In genomic region chr3:55128201-55128870, GRCh38 we compare ENCODE assay signal across 14 cellular contexts.
DNase-seq lines count a peak whose midpoint lies in the region; ATAC-seq and TF ChIP-seq lines count a peak whose summit lies in the region.
"Had no signal": no experiment of that assay in that cellular context is flagged by ENCODE, and none has a peak within 500 bp of the region (broad histone marks: within the 10 kb centered on the region; RNA-seq: fewer than 3 reads in every experiment).

No MANE protein-coding gene starts in this region.

- H3K79me2 ChIP-seq in osteoblast (ENCODE audit: insufficient read depth, low read length) (no peaks in the 10 kb centered on the region), OCI-LY7 (ENCODE audit: insufficient read depth, low read depth, low read length) (no peaks in the 10 kb centered on the region)

- no peaks in the 10 kb centered on the region for H3K4me1 Mint-ChIP-seq in CD4-positive, alpha-beta T cell (ENCODE audit: low read depth)

- H3K9me2 ChIP-seq in OCI-LY7 (ENCODE audit: insufficient read depth, low read length): no peaks in the 10 kb centered on the region

- H3K4me3 ChIP-seq in cardiac fibroblast (replicated peaks in 1 of 2; ENCODE audit: low read depth in 2 of 2, low read length in 2 of 2): no peak overlapping the region
- peak overlapping the region; percentile 45 for H3K4me3 ChIP-seq in osteoblast (ENCODE audit: insufficient read depth, low read length)
- H3K4me3 ChIP-seq in OCI-LY7 (ENCODE audit: low read depth, low read length, poor library complexity, severe bottlenecking): no peak overlapping the region
- H3K4me3 ChIP-seq: mucosa of descending colon, right lobe of liver had no signal

- no TSS peak for BruUV-seq in OCI-LY7 (replicated peaks; lab: Mats Ljungman, UMichigan)

- TF ChIP-seq CTCF in cardiac fibroblast (IDR thresholded peaks at IDR 0.05; ENCODE audit: low read depth, low read length): no peak
- no peak for TF ChIP-seq CTCF in osteoblast (IDR thresholded peaks at IDR 0.05; ENCODE audit: extremely low read depth, low read depth, low read length)
- no peak for TF ChIP-seq CTCF in OCI-LY7 (conservative IDR thresholded peaks at IDR 0.05; ENCODE audit: low read length)
- TF ChIP-seq CTCF in CD4-positive, alpha-beta T cell (IDR thresholded peaks at IDR 0.05): no peak

- H4K20me1 ChIP-seq in osteoblast (ENCODE audit: insufficient read depth, low read length) (no peaks in the 10 kb centered on the region), OCI-LY7 (ENCODE audit: insufficient read depth, low read length) (no peaks in the 10 kb centered on the region)

- H3K4me2 ChIP-seq in osteoblast (ENCODE audit: insufficient read depth, low read length): peak overlapping the region; percentile 74
- H3K4me2 ChIP-seq in OCI-LY7 (ENCODE audit: low read length): no peak overlapping the region

- H3K27me3 ChIP-seq in osteoblast (ENCODE audit: insufficient read depth, low read length): no peaks in the 10 kb centered on the region
- no peaks in the 10 kb centered on the region for H3K27me3 ChIP-seq in CD4-positive, alpha-beta T cell (ENCODE audit: control insufficient read depth, insufficient read depth, low read length)
- H3K27me3 ChIP-seq: right lobe of liver had no signal

- no peaks in the 10 kb centered on the region for H3K27me3 Mint-ChIP-seq in CD4-positive, alpha-beta T cell
- H3K27me3 Mint-ChIP-seq: activated T-cell treated with anti-CD3 and anti-CD28 coated beads, Interleukin-2, amount 50 U/mL, for 24 hours had no signal

- H2AFZ ChIP-seq in osteoblast (ENCODE audit: low read length) (peak overlapping the region; percentile 33), OCI-LY7 (ENCODE audit: low read length) (no peak overlapping the region)

- intact Hi-C loops in Right ventricle myocardium superior (cut with DNase I): no loop called here
- intact Hi-C loops in OCI-LY7 (cut with micrococcal nuclease; ENCODE audit: unreplicated experiment): no loop called here
- intact Hi-C loops in CD4-positive, alpha-beta T cell (cut with DNase I, micrococcal nuclease): loop anchor here in 1 of 2 experiments (10.0 kb wide), 1 partner anchor 56 kb away; no protein-coding TSS in a partner anchor

- H3K36me3 Mint-ChIP-seq in CD4-positive, alpha-beta T cell (ENCODE audit: low read depth): no peaks in the 10 kb centered on the region

- H3K9me3 Mint-ChIP-seq in CD4-positive, alpha-beta T cell: peaks cover 2% of the 10 kb centered on the region
- H3K9me3 Mint-ChIP-seq: activated T-cell treated with anti-CD3 and anti-CD28 coated beads, Interleukin-2, amount 50 U/mL, for 24 hours; H9 had no signal

- H3K4me3 Mint-ChIP-seq in CD4-positive, alpha-beta T cell: no peak overlapping the region
- H3K4me3 Mint-ChIP-seq: activated T-cell treated with anti-CD3 and anti-CD28 coated beads, Interleukin-2, amount 50 U/mL, for 24 hours; H9 had no signal

- POLR2A ChIA-PET in OCI-LY7 (lab: Charles Lee): no interaction called here
- POLR2A ChIA-PET in CD4-positive, alpha-beta T cell (lab: Charles Lee): no interaction called here

- DNase-seq in EL (peak; percentile 63), NCI-H2227 (lab: John Stamatoyannopoulos, UW; ENCODE audit: unreplicated experiment) (peak; percentile 60), cardiac fibroblast (ENCODE audit: low read depth in 2 of 2) (peak; percentile 62 to 84), osteoblast (ENCODE audit: insufficient read length, low spot score, missing footprints) (peak; percentile 59), Right ventricle myocardium superior (no peak), SKM-1 treated with dmso at 0.1 percent for 144 hours (lab: John Stamatoyannopoulos, UW; ENCODE audit: unreplicated experiment) (no peak), OCI-LY7 (ENCODE audit: low spot score) (no peak)
- no peak for DNase-seq in CD4-positive, alpha-beta T cell
- DNase-seq: activated T-cell treated with anti-CD3 and anti-CD28 coated beads, Interleukin-2, amount 50 U/mL, for 24 hours; amygdala; H9; mucosa of descending colon; right lobe of liver had no signal

- H3K27ac ChIP-seq in osteoblast (ENCODE audit: low read depth, low read length) (no peak overlapping the region), OCI-LY7 (ENCODE audit: low read depth, low read length, poor library complexity, severe bottlenecking) (no peak overlapping the region)
- no peak overlapping the region for H3K27ac ChIP-seq in CD4-positive, alpha-beta T cell (ENCODE audit: low read depth, low read length)
- H3K27ac ChIP-seq: right lobe of liver, VCaP had no signal

- ATAC-seq in Right ventricle myocardium superior (ENCODE audit: poor library complexity): no peak
- no peak for ATAC-seq in CD4-positive, alpha-beta T cell (ENCODE audit: poor library complexity)
- ATAC-seq: mucosa of descending colon, right lobe of liver had no signal

- H3K4me1 ChIP-seq in osteoblast (ENCODE audit: insufficient read depth, low read length) (peaks cover 10% of the 10 kb centered on the region), OCI-LY7 (ENCODE audit: insufficient read depth, low read length, poor library complexity, severe bottlenecking) (no peaks in the 10 kb centered on the region)
- H3K4me1 ChIP-seq: right lobe of liver had no signal

- H3K9me3 ChIP-seq in osteoblast (ENCODE audit: low read depth, low read length) (no peaks in the 10 kb centered on the region), OCI-LY7 (ENCODE audit: low read length) (no peaks in the 10 kb centered on the region)
- no peaks in the 10 kb centered on the region for H3K9me3 ChIP-seq in CD4-positive, alpha-beta T cell (ENCODE audit: control insufficient read depth, low read length)
- H3K9me3 ChIP-seq: mucosa of descending colon, right lobe of liver had no signal

- no peak overlapping the region for H3K27ac Mint-ChIP-seq in CD4-positive, alpha-beta T cell
- H3K27ac Mint-ChIP-seq: activated T-cell treated with anti-CD3 and anti-CD28 coated beads, Interleukin-2, amount 50 U/mL, for 24 hours had no signal

- CTCF ChIA-PET in OCI-LY7 (lab: Charles Lee; ENCODE audit: unreplicated experiment): no interaction called here
- CTCF ChIA-PET in CD4-positive, alpha-beta T cell (lab: Charles Lee): interaction anchor here (1.0 kb wide), 1 partner anchor 20 kb away, joined by 3 read pairs; no protein-coding TSS in a partner anchor

- H3K36me3 ChIP-seq in osteoblast (ENCODE audit: insufficient read depth, low read length) (no peaks in the 10 kb centered on the region), OCI-LY7 (ENCODE audit: insufficient read depth, low read length) (no peaks in the 10 kb centered on the region)
- H3K36me3 ChIP-seq: right lobe of liver had no signal

Comparison
In these comparisons a context has a peak if more than half of its experiments do, and no peak if none do; other contexts are left out.
1. DNase-seq: peak in EL (single experiment), NCI-H2227 (single experiment), cardiac fibroblast (2 of 2) and osteoblast (single experiment); none in Right ventricle myocardium superior (single experiment), SKM-1 treated with dmso at 0.1 percent for 144 hours (single experiment), OCI-LY7 (single experiment) and CD4-positive, alpha-beta T cell (0 of 10).